1 cellular context compared by ENCODE assay signal in genomic region chr6:30541515-30542403, GRCh38.
TF ChIP-seq lines count a peak whose summit lies in the region.

No MANE protein-coding gene starts in this region.

TF ChIP-seq in K562, 482 proteins besides CTCF, POLR2A, EP300 and RAD21 (continues in another document):
- TF ChIP-seq ZBTB1 (CRISPR knock-in tag; IDR thresholded peaks at IDR 0.05; ENCODE audit: borderline replicate concordance, low read depth) (no peak), EP400 (IDR thresholded peaks at IDR 0.05) (no peak; the same call in 1 of the 2 replicates), MITF (IDR thresholded peaks at IDR 0.05) (no peak), ZNF184 (CRISPR knock-in tag; IDR thresholded peaks at IDR 0.05) (no peak), ZNF764 (CRISPR knock-in tag; IDR thresholded peaks at IDR 0.05; ENCODE audit: low read depth) (no peak), ZNF589 (CRISPR knock-in tag; IDR thresholded peaks at IDR 0.05; ENCODE audit: low read depth) (no peak), RFX5 (IDR thresholded peaks at IDR 0.05; ENCODE audit: low read depth, low read length) (no peak), GABPB1 (CRISPR knock-in tag; IDR thresholded peaks at IDR 0.05) (peak; percentile 56), BRCA1 (IDR thresholded peaks at IDR 0.05) (no peak), BRCA1 (CRISPR knock-in tag; IDR thresholded peaks at IDR 0.05) (no peak), ATF1 (CRISPR knock-in tag; IDR thresholded peaks at IDR 0.05) (no peak), ATF1 (tag; IDR thresholded peaks at IDR 0.05) (peak; percentile 32; the same call in 1 of the 2 replicates), CEBPZ (IDR thresholded peaks at IDR 0.05; ENCODE audit: borderline replicate concordance, low read depth, low read length) (no peak), PML (IDR thresholded peaks at IDR 0.05; ENCODE audit: low read length) (peak; percentile 13; the same call in 1 of the 2 replicates), ZNF511 (CRISPR knock-in tag; IDR thresholded peaks at IDR 0.05) (no peak), BCL6 (CRISPR knock-in tag; IDR thresholded peaks at IDR 0.05) (no peak), CC2D1A (IDR thresholded peaks at IDR 0.05) (no peak), HDGF (IDR thresholded peaks at IDR 0.05) (no peak), XRCC3 (IDR thresholded peaks at IDR 0.05) (no peak), SRSF1 (IDR thresholded peaks at IDR 0.05; ENCODE audit: low read depth, low read length) (no peak), FOXA3 (CRISPR knock-in tag; conservative IDR thresholded peaks at IDR 0.05 in 1 of 2, IDR thresholded peaks at IDR 0.05 in 1 of 2) (no peak; a peak in 1 of 4 replicates), ELF1 (tag; IDR thresholded peaks at IDR 0.05) (no peak), TAF1 (IDR thresholded peaks at IDR 0.05; ENCODE audit: control insufficient read depth, extremely low read depth, insufficient read depth, low read length, severe bottlenecking) (no peak), ARHGAP35 (IDR thresholded peaks at IDR 0.05; ENCODE audit: partially characterized antibody) (peak; percentile 9), MYBL2 (IDR thresholded peaks at IDR 0.05; ENCODE audit: low read depth) (peak; percentile 24; the same call in 1 of the 2 replicates), MYBL2 (CRISPR knock-in tag; IDR thresholded peaks at IDR 0.05; ENCODE audit: borderline replicate concordance) (no peak), LCOR (CRISPR knock-in tag; IDR thresholded peaks at IDR 0.05) (peak; percentile 65; the same call in 1 of the 2 replicates), ARID1B (IDR thresholded peaks at IDR 0.05) (0 out of 2 replicates have a peak, but pooled peaks have one; percentile 20), MAZ (CRISPR knock-in tag; conservative IDR thresholded peaks at IDR 0.05 in 1 of 2, IDR thresholded peaks at IDR 0.05 in 1 of 2) (peak; percentile 41 to 59; a peak in 3 of 4 replicates), FOXP1 (CRISPR knock-in tag; IDR thresholded peaks at IDR 0.05) (no peak), MCM5 (IDR thresholded peaks at IDR 0.05; ENCODE audit: low read depth) (no peak), ZBTB49 (CRISPR knock-in tag; IDR thresholded peaks at IDR 0.05; ENCODE audit: borderline replicate concordance) (no peak), ZNF436 (CRISPR knock-in tag; IDR thresholded peaks at IDR 0.05) (no peak), ASH1L (IDR thresholded peaks at IDR 0.05; ENCODE audit: borderline replicate concordance, low read depth, partially characterized antibody) (no peak), NR2C2 (CRISPR knock-in tag; IDR thresholded peaks at IDR 0.05) (no peak), NR2C2 (tag; IDR thresholded peaks at IDR 0.05) (no peak), MEF2A (IDR thresholded peaks at IDR 0.05; ENCODE audit: control insufficient read depth, low read depth, low read length) (no peak), GTF2F1 (IDR thresholded peaks at IDR 0.05; ENCODE audit: low read depth, low read length) (no peak; the same call in 1 of the 2 replicates), ILK (tag; IDR thresholded peaks at IDR 0.05; ENCODE audit: borderline replicate concordance, low read depth) (no peak), ZNF75A (CRISPR knock-in tag; IDR thresholded peaks at IDR 0.05) (no peak), POLR3G (IDR thresholded peaks at IDR 0.05; ENCODE audit: extremely low read depth, insufficient read length, insufficient replicate concordance) (no peak), ZBTB34 (CRISPR knock-in tag; IDR thresholded peaks at IDR 0.05) (no peak), MTA2 (IDR thresholded peaks at IDR 0.05; ENCODE audit: low read depth) (no peak), MIER1 (IDR thresholded peaks at IDR 0.05; ENCODE audit: low read depth) (no peak), ZNF174 (CRISPR knock-in tag; IDR thresholded peaks at IDR 0.05) (no peak), MBD1 (CRISPR knock-in tag; IDR thresholded peaks at IDR 0.05) (no peak), L3MBTL2 (IDR thresholded peaks at IDR 0.05) (peak; percentile 59; the same call in 1 of the 2 replicates)
- TF ChIP-seq, protein P1, sequence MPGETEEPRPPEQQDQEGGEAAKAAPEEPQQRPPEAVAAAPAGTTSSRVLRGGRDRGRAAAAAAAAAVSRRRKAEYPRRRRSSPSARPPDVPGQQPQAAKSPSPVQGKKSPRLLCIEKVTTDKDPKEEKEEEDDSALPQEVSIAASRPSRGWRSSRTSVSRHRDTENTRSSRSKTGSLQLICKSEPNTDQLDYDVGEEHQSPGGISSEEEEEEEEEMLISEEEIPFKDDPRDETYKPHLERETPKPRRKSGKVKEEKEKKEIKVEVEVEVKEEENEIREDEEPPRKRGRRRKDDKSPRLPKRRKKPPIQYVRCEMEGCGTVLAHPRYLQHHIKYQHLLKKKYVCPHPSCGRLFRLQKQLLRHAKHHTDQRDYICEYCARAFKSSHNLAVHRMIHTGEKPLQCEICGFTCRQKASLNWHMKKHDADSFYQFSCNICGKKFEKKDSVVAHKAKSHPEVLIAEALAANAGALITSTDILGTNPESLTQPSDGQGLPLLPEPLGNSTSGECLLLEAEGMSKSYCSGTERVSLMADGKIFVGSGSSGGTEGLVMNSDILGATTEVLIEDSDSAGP (CRISPR knock-in tag; IDR thresholded peaks at IDR 0.05), result no peak
- TF ChIP-seq, protein P2, sequence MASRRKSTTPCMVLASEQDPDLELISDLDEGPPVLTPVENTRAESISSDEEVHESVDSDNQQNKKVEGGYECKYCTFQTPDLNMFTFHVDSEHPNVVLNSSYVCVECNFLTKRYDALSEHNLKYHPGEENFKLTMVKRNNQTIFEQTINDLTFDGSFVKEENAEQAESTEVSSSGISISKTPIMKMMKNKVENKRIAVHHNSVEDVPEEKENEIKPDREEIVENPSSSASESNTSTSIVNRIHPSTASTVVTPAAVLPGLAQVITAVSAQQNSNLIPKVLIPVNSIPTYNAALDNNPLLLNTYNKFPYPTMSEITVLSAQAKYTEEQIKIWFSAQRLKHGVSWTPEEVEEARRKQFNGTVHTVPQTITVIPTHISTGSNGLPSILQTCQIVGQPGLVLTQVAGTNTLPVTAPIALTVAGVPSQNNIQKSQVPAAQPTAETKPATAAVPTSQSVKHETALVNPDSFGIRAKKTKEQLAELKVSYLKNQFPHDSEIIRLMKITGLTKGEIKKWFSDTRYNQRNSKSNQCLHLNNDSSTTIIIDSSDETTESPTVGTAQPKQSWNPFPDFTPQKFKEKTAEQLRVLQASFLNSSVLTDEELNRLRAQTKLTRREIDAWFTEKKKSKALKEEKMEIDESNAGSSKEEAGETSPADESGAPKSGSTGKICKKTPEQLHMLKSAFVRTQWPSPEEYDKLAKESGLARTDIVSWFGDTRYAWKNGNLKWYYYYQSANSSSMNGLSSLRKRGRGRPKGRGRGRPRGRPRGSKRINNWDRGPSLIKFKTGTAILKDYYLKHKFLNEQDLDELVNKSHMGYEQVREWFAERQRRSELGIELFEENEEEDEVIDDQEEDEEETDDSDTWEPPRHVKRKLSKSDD (conservative IDR thresholded peaks at IDR 0.05; ENCODE audit: low read length), result no peak
- TF ChIP-seq, protein P3, sequence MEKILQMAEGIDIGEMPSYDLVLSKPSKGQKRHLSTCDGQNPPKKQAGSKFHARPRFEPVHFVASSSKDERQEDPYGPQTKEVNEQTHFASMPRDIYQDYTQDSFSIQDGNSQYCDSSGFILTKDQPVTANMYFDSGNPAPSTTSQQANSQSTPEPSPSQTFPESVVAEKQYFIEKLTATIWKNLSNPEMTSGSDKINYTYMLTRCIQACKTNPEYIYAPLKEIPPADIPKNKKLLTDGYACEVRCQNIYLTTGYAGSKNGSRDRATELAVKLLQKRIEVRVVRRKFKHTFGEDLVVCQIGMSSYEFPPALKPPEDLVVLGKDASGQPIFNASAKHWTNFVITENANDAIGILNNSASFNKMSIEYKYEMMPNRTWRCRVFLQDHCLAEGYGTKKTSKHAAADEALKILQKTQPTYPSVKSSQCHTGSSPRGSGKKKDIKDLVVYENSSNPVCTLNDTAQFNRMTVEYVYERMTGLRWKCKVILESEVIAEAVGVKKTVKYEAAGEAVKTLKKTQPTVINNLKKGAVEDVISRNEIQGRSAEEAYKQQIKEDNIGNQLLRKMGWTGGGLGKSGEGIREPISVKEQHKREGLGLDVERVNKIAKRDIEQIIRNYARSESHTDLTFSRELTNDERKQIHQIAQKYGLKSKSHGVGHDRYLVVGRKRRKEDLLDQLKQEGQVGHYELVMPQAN (IDR thresholded peaks at IDR 0.05; ENCODE audit: borderline replicate concordance), result peak; percentile 80; the same call in 1 of the 2 replicates
